In genomic region chr4:8506006-8506372, GRCh38 we compare ENCODE assay signal across 14 cellular contexts.
DNase-seq lines count a peak whose midpoint lies in the region; ATAC-seq and TF ChIP-seq lines count a peak whose summit lies in the region.
"Had no signal": no experiment of that assay in that cellular context is flagged by ENCODE, and none has a peak within 500 bp of the region (broad histone marks: within the 10 kb centered on the region; RNA-seq: fewer than 3 reads in every experiment).

No MANE protein-coding gene starts in this region.

- H4K8ac ChIP-seq in mesendoderm (ENCODE audit: low read depth, low read length): no peak overlapping the region

- no peak overlapping the region for H3K18ac ChIP-seq in mesendoderm (ENCODE audit: low read length)

- H3K56ac ChIP-seq in mesendoderm (ENCODE audit: low read length): no peak overlapping the region

- H2BK15ac ChIP-seq in mesendoderm (replicated peaks; ENCODE audit: low read depth): no peak overlapping the region

- H3K9ac ChIP-seq in GM23248 (peak overlapping the region; percentile 79), mesendoderm (ENCODE audit: low read length) (peak overlapping the region; percentile 7)

- in situ Hi-C loops in GM23248 (cut with MboI): no loop called here

- H2AK5ac ChIP-seq in mesendoderm (ENCODE audit: low read length): peak overlapping the region; percentile 80

- DNase-seq in GM23248 (no peak), caudate nucleus (lab: John Stamatoyannopoulos, UW) (no peak), mesendoderm (no peak), stomach (no peak), NCI-H345 (lab: John Stamatoyannopoulos, UW) (no peak)
- DNase-seq: activated CD4-positive, alpha-beta T cell treated with anti-CD3 and anti-CD28 coated beads for 36 hours; CD8-positive, alpha-beta T cell; NCI-H2029; NCI-H524 treated with DMSO at 0.1 percent for 48 hours; PC-3 had no signal

- H3K27me3 ChIP-seq in GM23248 (replicated peaks; ENCODE audit: insufficient read depth) (no peaks in the 10 kb centered on the region), mesendoderm (ENCODE audit: insufficient read depth, low read length, poor library complexity) (no peaks in the 10 kb centered on the region), stomach (no peaks in the 10 kb centered on the region)

- no peak overlapping the region for H3K23ac ChIP-seq in mesendoderm (ENCODE audit: low read length)

- H3K79me2 ChIP-seq in GM23248 (ENCODE audit: insufficient read depth): no peaks in the 10 kb centered on the region
- no peaks in the 10 kb centered on the region for H3K79me2 ChIP-seq in mesendoderm (ENCODE audit: control insufficient read depth, insufficient read depth, low read length)

- H3F3A ChIP-seq in GM23248 (ENCODE audit: insufficient read depth): peaks cover 9% of the 10 kb centered on the region; the same call in 1 of the 2 replicates

- no peaks in the 10 kb centered on the region for H4K20me1 ChIP-seq in GM23248 (ENCODE audit: insufficient read depth)

- peak overlapping the region; percentile 54 for H2BK5ac ChIP-seq in mesendoderm (ENCODE audit: low read length)

- H3K4me3 ChIP-seq in GM23248 (no peak overlapping the region), mesendoderm (ENCODE audit: low read length) (no peak overlapping the region), stomach (no peak overlapping the region)
- H3K4me3 ChIP-seq: SK-N-MC had no signal

- no peaks in the 10 kb centered on the region for H3K79me1 ChIP-seq in mesendoderm (ENCODE audit: low read length)

- H3K4me2 ChIP-seq in GM23248 (ENCODE audit: unreplicated experiment): no peak overlapping the region
- no peak overlapping the region for H3K4me2 ChIP-seq in mesendoderm (ENCODE audit: low read length)

- H3K27ac ChIP-seq in GM23248 (peak overlapping the region; percentile 88), caudate nucleus (ENCODE audit: low read depth, low read length) (peak overlapping the region; percentile 58), mesendoderm (ENCODE audit: low read depth, low read length) (no peak overlapping the region), stomach (peak overlapping the region in 4 of 5 donors; percentile 57 to 78 (median 68))
- H3K27ac ChIP-seq: SK-N-MC had no signal

- TF ChIP-seq CTCF in stomach (IDR thresholded peaks at IDR 0.05): no peak

- H3K9me3 ChIP-seq in GM23248 (ENCODE audit: low read depth): no peaks in the 10 kb centered on the region
- H3K9me3 ChIP-seq in stomach: no peaks in the 10 kb centered on the region

- no peaks in the 10 kb centered on the region for H3K9me2 ChIP-seq in GM23248 (ENCODE audit: insufficient read depth)

- H3K36me3 ChIP-seq in GM23248 (ENCODE audit: low read depth) (no peaks in the 10 kb centered on the region), mesendoderm (ENCODE audit: control insufficient read depth, insufficient read depth, low read length) (no peaks in the 10 kb centered on the region), stomach (no peaks in the 10 kb centered on the region)

- H2BK120ac ChIP-seq in mesendoderm (ENCODE audit: low read depth, low read length): no peak overlapping the region

- WGBS in GM23248 (ENCODE audit: low coverage in 1 of 2, low lambda C conversion rate in 2 of 2, missing lambda C conversion rate in 2 of 2), 2 experiments: 34 to 38% methylated on average over 5 of the region's 5 CpGs
- no CpG with 5 or more reads among the region's 5 CpGs for WGBS in mesendoderm (ENCODE audit: extremely low coverage, insufficient coverage, low lambda C conversion rate)
- 55 to 77% (median 71%) methylated on average over 3 to 5 of the region's 5 CpGs for WGBS in stomach, 5 donors

- no peak for ATAC-seq in GM18858 (IDR thresholded peaks at IDR 0.05; ENCODE audit: unreplicated experiment)
- no peak for ATAC-seq in HG02623 (IDR thresholded peaks at IDR 0.05; ENCODE audit: unreplicated experiment)
- ATAC-seq in GM18868 (IDR thresholded peaks at IDR 0.05; ENCODE audit: unreplicated experiment): no peak
- ATAC-seq: activated CD4-positive, alpha-beta T cell treated with anti-CD3 and anti-CD28 coated beads for 36 hours; CD8-positive, alpha-beta T cell; PC-3 had no signal

- H4K5ac ChIP-seq in mesendoderm (ENCODE audit: low read length): no peak overlapping the region

- H3K4me1 ChIP-seq in GM23248 (ENCODE audit: insufficient read depth): peaks cover 18% of the 10 kb centered on the region
- H3K4me1 ChIP-seq in mesendoderm (ENCODE audit: control insufficient read depth, low read depth, low read length): peaks cover 3% of the 10 kb centered on the region
- peaks cover 26 to 39% (median 31%) of the 10 kb centered on the region in 4 donors for H3K4me1 ChIP-seq in stomach

- TF ChIP-seq EP300 in stomach (IDR thresholded peaks at IDR 0.05): no peak

- intact Hi-C loops in stomach (cut with DNase I; ENCODE audit: low total_unique reads): no loop called here

- peak overlapping the region; percentile 72 for H2AFZ ChIP-seq in GM23248

- TF ChIP-seq POLR2A in stomach (IDR thresholded peaks at IDR 0.05): no peak

- H3K4ac ChIP-seq in mesendoderm (ENCODE audit: low read depth, low read length): no peak overlapping the region
